ENCODE assay signal across 10 cellular contexts in genomic region chr14:102929349-102930137, GRCh38. TPM values are rescaled to one million over a fixed set of nuclear protein-coding genes. Genes with fewer than 3 reads are reported as not detected.
DNase-seq lines count a peak whose midpoint lies in the region; ATAC-seq and TF ChIP-seq lines count a peak whose summit lies in the region.
"Had no signal": no experiment of that assay in that cellular context is flagged by ENCODE, and none has a peak within 500 bp of the region (broad histone marks: within the 10 kb centered on the region; RNA-seq: fewer than 3 reads in every experiment).

No MANE protein-coding gene starts in this region.

- TF ChIP-seq POLR2A in body of pancreas (IDR thresholded peaks at IDR 0.05) = no peak

- peaks cover 19% of the 10 kb centered on the region for H3K4me1 ChIP-seq in effector memory CD4-positive, alpha-beta T cell (ENCODE audit: control insufficient read depth, insufficient read depth, low read length, poor library complexity, severe bottlenecking)
- H3K4me1 ChIP-seq in mucosa of descending colon (ENCODE audit: low read depth) = peaks cover 23% of the 10 kb centered on the region
- H3K4me1 ChIP-seq in subcutaneous abdominal adipose tissue (ENCODE audit: control insufficient read depth in 5 of 5, insufficient read depth in 5 of 5, low read length in 5 of 5) = peaks cover 0 to 32% (median 25%) of the 10 kb centered on the region in 5 donors
- peaks cover 29% of the 10 kb centered on the region for H3K4me1 ChIP-seq in body of pancreas

- no peak for TF ChIP-seq CTCF in mucosa of descending colon (IDR thresholded peaks at IDR 0.05)
- TF ChIP-seq CTCF in body of pancreas (IDR thresholded peaks at IDR 0.05) = no peak

- no peak overlapping the region for H3K9ac ChIP-seq in subcutaneous abdominal adipose tissue (ENCODE audit: low read length in 5 of 5)

- H3K27ac ChIP-seq in effector memory CD4-positive, alpha-beta T cell (ENCODE audit: insufficient read depth, low read length, poor library complexity, severe bottlenecking) = no peak overlapping the region
- H3K27ac ChIP-seq in subcutaneous abdominal adipose tissue (ENCODE audit: low read depth, low read length) = no peak overlapping the region
- H3K27ac ChIP-seq in body of pancreas = no peak overlapping the region

- H3K9me3 ChIP-seq in effector memory CD4-positive, alpha-beta T cell (ENCODE audit: control insufficient read depth, low read length) = no peaks in the 10 kb centered on the region
- no peaks in the 10 kb centered on the region for H3K9me3 ChIP-seq in mucosa of descending colon
- no peaks in the 10 kb centered on the region for H3K9me3 ChIP-seq in subcutaneous abdominal adipose tissue (ENCODE audit: control insufficient read depth in 5 of 5, low read length in 5 of 5)
- H3K9me3 ChIP-seq in body of pancreas = no peaks in the 10 kb centered on the region

- DNase-seq in NCI-H146 (lab: John Stamatoyannopoulos, UW) = peak; percentile 30
- DNase-seq in NCI-H146 treated with DMSO at 0.1 percent for 48 hours (lab: John Stamatoyannopoulos, UW; ENCODE audit: unreplicated experiment) = no peak
- no peak for DNase-seq in effector memory CD4-positive, alpha-beta T cell
- peak in 2 of 3 donors; percentile 58 to 64 for DNase-seq in mucosa of descending colon
- DNase-seq in DMS53 (lab: John Stamatoyannopoulos, UW) = no peak
- no peak for DNase-seq in body of pancreas
- DNase-seq in COLO829 (ENCODE audit: low spot score) = no peak
- DNase-seq: 8988T, nucleus accumbens had no signal

- peak; percentile 6 for ATAC-seq in mucosa of descending colon
- no peak for ATAC-seq in body of pancreas

- H3K36me3 ChIP-seq in effector memory CD4-positive, alpha-beta T cell (ENCODE audit: control insufficient read depth, insufficient read depth, low read length) = no peaks in the 10 kb centered on the region
- H3K36me3 ChIP-seq in mucosa of descending colon (ENCODE audit: low read depth) (peaks cover 4% of the 10 kb centered on the region), subcutaneous abdominal adipose tissue (ENCODE audit: control insufficient read depth in 5 of 5, insufficient read depth in 5 of 5, low read length in 5 of 5) (peaks cover 0 to 28% (median 15%) of the 10 kb centered on the region in 5 donors), body of pancreas (replicated peaks in 1 of 2; ENCODE audit: insufficient read depth in 1 of 2, low read depth in 2 of 2) (peaks cover 0 to 4% of the 10 kb centered on the region in 2 donors)

- WGBS in body of pancreas, 2 donors = 6 to 19% methylated on average over 3 to 53 of the region's 77 CpGs

- peak overlapping the region; percentile 43 for H3K4me3 ChIP-seq in effector memory CD4-positive, alpha-beta T cell (ENCODE audit: insufficient read depth, low read depth, low read length, poor library complexity, severe bottlenecking)
- H3K4me3 ChIP-seq in mucosa of descending colon (peak overlapping the region; percentile 32), subcutaneous abdominal adipose tissue (ENCODE audit: low read depth in 1 of 5, low read length in 5 of 5) (peak overlapping the region in 3 of 5 donors; percentile 49 to 71 (median 65)), body of pancreas (no peak overlapping the region)

- intact Hi-C loops in mucosa of descending colon (cut with DNase I, micrococcal nuclease) = loop anchor here in 1 of 2 donors (10.0 kb wide), 1 partner anchor 155 kb away; the partner anchor contains the start of gene TRAF3
- intact Hi-C loops in body of pancreas (cut with DNase I) = loop anchor here (10.0 kb wide), 1 partner anchor 235 kb away; no protein-coding TSS in a partner anchor

- H3K27me3 ChIP-seq in effector memory CD4-positive, alpha-beta T cell (replicated peaks; ENCODE audit: control insufficient read depth, insufficient read depth, low read length, poor library complexity, severe bottlenecking) = peaks cover 17% of the 10 kb centered on the region
- H3K27me3 ChIP-seq in subcutaneous abdominal adipose tissue (ENCODE audit: control insufficient read depth in 5 of 5, insufficient read depth in 4 of 5, low read length in 5 of 5) = peaks cover 15 to 36% (median 30%) of the 10 kb centered on the region in 5 donors
- peaks cover 5 to 29% of the 10 kb centered on the region in 2 donors for H3K27me3 ChIP-seq in body of pancreas

RNA-seq across cellular contexts. Expression of gene AMN, which starts 7.1 kb away (rescaled TPM):
- 100 to 1,000 TPM; 128 to 486 (median 198) TPM for total RNA-seq in mucosa of descending colon
- total RNA-seq in body of pancreas = 1 to 10 TPM in 1 of 2 donors, not detected in 1; 6.0 TPM

Comparison
In these comparisons a context has a peak if more than half of its experiments do, and no peak if none do; other contexts are left out.
1. DNase-seq: peak in NCI-H146 (single experiment) and mucosa of descending colon (2 of 3); none in NCI-H146 treated with DMSO at 0.1 percent for 48 hours (single experiment), effector memory CD4-positive, alpha-beta T cell (0 of 3), DMS53 (single experiment), body of pancreas (0 of 4) and COLO829 (single experiment).
2. H3K4me3 ChIP-seq: peak in effector memory CD4-positive, alpha-beta T cell (single experiment), mucosa of descending colon (single experiment) and subcutaneous abdominal adipose tissue (3 of 5); none in body of pancreas (0 of 2).
3. RNA of gene AMN, which starts 7.1 kb away (total RNA-seq): 128 to 486 TPM in mucosa of descending colon; 6.0 TPM in body of pancreas; every median in the first group is over 10 times any median in the second.